ENCODE assay signal across 12 cellular contexts in the genomic region with DNA sequence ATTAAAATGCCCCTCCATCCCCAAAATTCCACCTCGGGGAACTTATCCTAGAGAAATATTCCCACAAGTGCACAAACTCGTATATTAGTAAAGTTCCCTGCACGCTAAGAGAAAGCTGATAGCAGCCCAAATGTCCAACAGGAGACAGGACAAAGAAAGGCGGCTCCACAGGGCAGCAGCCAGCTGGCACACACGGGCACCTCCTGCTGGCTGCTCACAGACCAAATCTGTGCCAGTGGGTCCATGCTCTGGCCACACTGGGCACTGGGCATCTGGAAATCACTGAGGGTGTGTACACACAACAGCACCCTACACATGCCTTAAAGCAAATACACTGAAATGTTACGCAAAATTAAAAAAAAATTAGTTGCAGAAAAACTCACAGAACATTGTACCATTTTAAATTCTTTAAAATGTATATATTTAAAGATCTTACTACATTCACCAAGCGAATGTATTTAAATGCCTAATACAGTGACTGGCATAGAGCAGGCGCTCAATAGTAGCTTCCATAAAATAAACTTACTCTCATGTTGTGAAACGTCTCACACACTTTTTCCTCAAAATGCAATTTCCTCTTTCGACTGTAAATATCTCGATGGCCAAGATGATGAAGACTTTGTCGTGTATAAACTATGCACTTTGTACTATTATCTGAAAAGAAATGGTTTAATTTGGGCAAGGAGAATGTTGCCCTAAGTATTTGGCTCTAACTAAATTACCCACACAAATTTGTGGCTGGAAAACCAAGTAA. TPM values are rescaled to one million over a fixed set of nuclear protein-coding genes. Genes with fewer than 3 reads are reported as not detected.
DNase-seq lines count a peak whose midpoint lies in the region; TF ChIP-seq lines count a peak whose summit lies in the region.
"Had no signal": no experiment of that assay in that cellular context is flagged by ENCODE, and none has a peak within 500 bp of the region (broad histone marks: within the 10 kb centered on the region; RNA-seq: fewer than 3 reads in every experiment).

No MANE protein-coding gene starts in this region.

- intact Hi-C loops in MCF 10A (cut with micrococcal nuclease) (no loop called here), mammary epithelial cell (cut with micrococcal nuclease) (no loop called here), uterus (cut with DNase I; ENCODE audit: low total_unique reads) (no loop called here), Caco-2 (cut with micrococcal nuclease; ENCODE audit: unreplicated experiment) (no loop called here)

- H3K4me2 ChIP-seq in mammary epithelial cell (ENCODE audit: insufficient read depth, low read depth, low read length) = no peak overlapping the region

- H3K79me2 ChIP-seq in mammary epithelial cell (ENCODE audit: insufficient read depth, low read length) = peaks cover 72% of the 10 kb centered on the region

- H3K27me3 ChIP-seq in mammary epithelial cell (ENCODE audit: insufficient read depth, low read length) = no peaks in the 10 kb centered on the region
- no peaks in the 10 kb centered on the region for H3K27me3 ChIP-seq in kidney epithelial cell (ENCODE audit: control insufficient read depth, insufficient read depth, low read length)
- H3K27me3 ChIP-seq in uterus = no peaks in the 10 kb centered on the region
- H3K27me3 ChIP-seq in Caco-2 (replicated peaks; ENCODE audit: control insufficient read depth, insufficient read depth, low read length) = no peaks in the 10 kb centered on the region

- BruUV-seq in MCF 10A (replicated peaks; lab: Mats Ljungman, UMichigan) (no TSS peak), mammary epithelial cell (replicated peaks; lab: Mats Ljungman, UMichigan) (no TSS peak), Caco-2 (replicated peaks; lab: Mats Ljungman, UMichigan) (no TSS peak)

- no peak overlapping the region for H3K9ac ChIP-seq in mammary epithelial cell (ENCODE audit: insufficient read depth, low read length)
- H3K9ac ChIP-seq in SK-N-MC (ENCODE audit: insufficient read length) = no peak overlapping the region

- peaks cover 34% of the 10 kb centered on the region for H3K4me1 Mint-ChIP-seq in MCF 10A (ENCODE audit: insufficient read depth, unreplicated experiment)
- peaks cover 6% of the 10 kb centered on the region for H3K4me1 Mint-ChIP-seq in Caco-2 (ENCODE audit: low read depth, unreplicated experiment)

- H3K27ac Mint-ChIP-seq in MCF 10A (ENCODE audit: low read depth, unreplicated experiment) (peak overlapping the region; percentile 83), Caco-2 (ENCODE audit: unreplicated experiment) (no peak overlapping the region)
- H3K27ac Mint-ChIP-seq: activated T-helper 2 cell treated with anti-CD3 and anti-CD28 coated beads, Interferon-gamma antibody, Interleukin-2, Interleukin-4, amounts not matched to agents 10 μg/mL and 5 μg/mL and 100 μg/mL, durations not matched to agents 14 hours and 24 hours and 36 hours had no signal

- H3K9me3 ChIP-seq in mammary epithelial cell (replicated peaks; ENCODE audit: insufficient read depth, low read length) (no peaks in the 10 kb centered on the region), SK-N-MC (ENCODE audit: low read depth, low read length) (no peaks in the 10 kb centered on the region), uterus (no peaks in the 10 kb centered on the region), Caco-2 (no peaks in the 10 kb centered on the region)
- H3K9me3 ChIP-seq: tibial artery had no signal

- H3K4me3 Mint-ChIP-seq in MCF 10A (ENCODE audit: unreplicated experiment) (no peak overlapping the region), Caco-2 (ENCODE audit: unreplicated experiment) (no peak overlapping the region)

- TF ChIP-seq CTCF in MCF 10A (IDR thresholded peaks at IDR 0.05; ENCODE audit: unreplicated experiment) (no peak), mammary epithelial cell (conservative IDR thresholded peaks at IDR 0.05 in 1 of 2, IDR thresholded peaks at IDR 0.05 in 1 of 2; ENCODE audit: extremely low read depth in 1 of 2, insufficient read depth in 1 of 2, low read depth in 1 of 2, low read length in 2 of 2) (peak in 1 of 2 donors; percentile 4), kidney epithelial cell (IDR thresholded peaks at IDR 0.05; ENCODE audit: insufficient read depth, low read length, poor library complexity, severe bottlenecking) (peak; percentile 28), uterus (IDR thresholded peaks at IDR 0.05) (peak in 1 of 4 experiments; percentile 15), GM13977 (IDR thresholded peaks at IDR 0.05; ENCODE audit: extremely low read depth, insufficient read depth, missing control alignments) (no peak), Caco-2 (IDR thresholded peaks at IDR 0.05; ENCODE audit: insufficient read depth in 1 of 2, low read depth in 1 of 2, low read length in 1 of 2, severe bottlenecking in 1 of 2, unreplicated experiment in 1 of 2) (no peak)

- H3K36me3 ChIP-seq in mammary epithelial cell (ENCODE audit: insufficient read depth, low read length) (peaks cover 4% of the 10 kb centered on the region), SK-N-MC (ENCODE audit: insufficient read depth, low read length) (no peaks in the 10 kb centered on the region; the same call in 1 of the 2 replicates), kidney epithelial cell (ENCODE audit: control insufficient read depth, insufficient read depth, low read length) (no peaks in the 10 kb centered on the region), uterus (no peaks in the 10 kb centered on the region), Caco-2 (ENCODE audit: control insufficient read depth, insufficient read depth, low read length) (no peaks in the 10 kb centered on the region)
- H3K36me3 ChIP-seq: tibial artery had no signal

- 96% methylated on average over 12 of the region's 12 CpGs for WGBS in mammary epithelial cell (ENCODE audit: low coverage, missing lambda C conversion rate)

- H3K4me1 ChIP-seq in mammary epithelial cell (ENCODE audit: insufficient read depth, low read length) (no peaks in the 10 kb centered on the region), uterus (peaks cover 0 to 24% of the 10 kb centered on the region in 2 donors), Caco-2 (peaks cover 4% of the 10 kb centered on the region; the same call in 1 of the 2 replicates)

- H3K4me3 ChIP-seq in mammary epithelial cell (replicated peaks in 1 of 3; ENCODE audit: insufficient read depth in 1 of 3, low read depth in 2 of 3, low read length in 3 of 3) = no peak overlapping the region
- 0 out of 2 replicates have a peak overlapping the region, but pooled peaks have one; percentile 9 for H3K4me3 ChIP-seq in SK-N-MC
- no peak overlapping the region for H3K4me3 ChIP-seq in kidney epithelial cell (ENCODE audit: low read depth, low read length)
- H3K4me3 ChIP-seq in uterus = no peak overlapping the region
- H3K4me3 ChIP-seq in Caco-2 (ENCODE audit: low read depth, low read length) = no peak overlapping the region
- H3K4me3 ChIP-seq: tibial artery had no signal

- no peaks in the 10 kb centered on the region for H4K20me1 ChIP-seq in mammary epithelial cell (ENCODE audit: insufficient read depth, low read length)

- H3K27me3 Mint-ChIP-seq in MCF 10A (ENCODE audit: insufficient read depth, unreplicated experiment) (no peaks in the 10 kb centered on the region), Caco-2 (ENCODE audit: insufficient read depth, unreplicated experiment) (no peaks in the 10 kb centered on the region)

- dilution Hi-C loops in mammary epithelial cell (cut with HindIII; ENCODE audit: low sequenced_read_pairs) = no loop called here

- peaks cover 4% of the 10 kb centered on the region for H3K36me3 Mint-ChIP-seq in MCF 10A (ENCODE audit: insufficient read depth, unreplicated experiment)
- H3K36me3 Mint-ChIP-seq in Caco-2 (ENCODE audit: insufficient read depth, unreplicated experiment) = peaks cover 6% of the 10 kb centered on the region

- H3K27ac ChIP-seq in mammary epithelial cell (ENCODE audit: insufficient read depth, low read depth, low read length) (no peak overlapping the region), SK-N-MC (peak overlapping the region; percentile 79; the same call in 1 of the 2 replicates), uterus (peak overlapping the region; percentile 75 to 85)

- H2AFZ ChIP-seq in mammary epithelial cell (ENCODE audit: low read depth, low read length) = no peak overlapping the region

- DNase-seq in MCF 10A (ENCODE audit: unreplicated experiment) (no peak), mammary epithelial cell (no peak), SK-N-MC (ENCODE audit: low read depth, low spot score) (no peak), kidney epithelial cell (ENCODE audit: low read depth) (no peak), uterus (no peak), GM13977 (ENCODE audit: low spot score) (no peak), Caco-2 (no peak)
- no peak for DNase-seq in stimulated activated CD4-positive, alpha-beta T cell treated with anti-CD3 and anti-CD28 coated beads, Interleukin-15, amount 100 ng/mL, for 24 hours
- DNase-seq: hypothalamus, NCI-H446, tibial artery had no signal

- TF ChIP-seq POLR2A in uterus (IDR thresholded peaks at IDR 0.05) = no peak

- POLR2A ChIA-PET in MCF 10A (lab: Yijun Ruan, JAX) (interaction anchor here (0.6 to 3.4 kb wide), 11 partner anchors 12 to 144 kb away, joined by 3 to 18 read pairs (median 6); no protein-coding TSS in a partner anchor), Caco-2 (lab: Charles Lee) (no interaction called here)

- in situ Hi-C loops in mammary epithelial cell (cut with MboI; ENCODE audit: low sequenced_read_pairs in 2 of 2) (loop anchor here in 1 of 2 donors (25.0 kb wide), 1 partner anchor 137 kb away; no protein-coding TSS in a partner anchor), GM13977 (cut with MboI; ENCODE audit: low pct_unique_long_range_greater_than_20kb, low sequenced_read_pairs, unreplicated experiment) (no loop called here)

- CTCF ChIA-PET in MCF 10A (lab: Yijun Ruan, JAX) (interaction anchor here (0.5 to 1.3 kb wide), 2 partner anchors 52 to 145 kb away, joined by 3 to 5 read pairs; no protein-coding TSS in a partner anchor), mammary epithelial cell (lab: Charles Lee; ENCODE audit: low non-redundant PET) (no interaction called here), Caco-2 (lab: Charles Lee) (no interaction called here)

- H3K9me3 Mint-ChIP-seq in MCF 10A (ENCODE audit: unreplicated experiment) = no peaks in the 10 kb centered on the region
- no peaks in the 10 kb centered on the region for H3K9me3 Mint-ChIP-seq in Caco-2 (ENCODE audit: unreplicated experiment)
- H3K9me3 Mint-ChIP-seq: activated T-helper 2 cell treated with anti-CD3 and anti-CD28 coated beads, Interferon-gamma antibody, Interleukin-2, Interleukin-4, amounts not matched to agents 10 μg/mL and 5 μg/mL and 100 μg/mL, durations not matched to agents 14 hours and 24 hours and 36 hours had no signal

RNA-seq across cellular contexts. Expression of a gene that starts 19.4 kb away (rescaled TPM):
- total RNA-seq in MCF 10A (2022) (28.3 and 40.1 TPM in 2 replicates), mammary epithelial cell (10 to 100 TPM; 27.2 to 36.0 TPM), kidney epithelial cell (48.2 and 56.1 TPM in 2 replicates), uterus (100 to 1,000 TPM in 1 of 4 donors, 10 to 100 TPM in 3; 29.4 to 177 (median 65.7) TPM), Caco-2 (2022) (14.3 and 25.5 TPM in 2 replicates)
- polyA plus RNA-seq in mammary epithelial cell = 7.5 TPM
- 10.3 TPM for polyA minus RNA-seq in mammary epithelial cell
